ENCODE assay signal across 1 cellular context in the genomic region with DNA sequence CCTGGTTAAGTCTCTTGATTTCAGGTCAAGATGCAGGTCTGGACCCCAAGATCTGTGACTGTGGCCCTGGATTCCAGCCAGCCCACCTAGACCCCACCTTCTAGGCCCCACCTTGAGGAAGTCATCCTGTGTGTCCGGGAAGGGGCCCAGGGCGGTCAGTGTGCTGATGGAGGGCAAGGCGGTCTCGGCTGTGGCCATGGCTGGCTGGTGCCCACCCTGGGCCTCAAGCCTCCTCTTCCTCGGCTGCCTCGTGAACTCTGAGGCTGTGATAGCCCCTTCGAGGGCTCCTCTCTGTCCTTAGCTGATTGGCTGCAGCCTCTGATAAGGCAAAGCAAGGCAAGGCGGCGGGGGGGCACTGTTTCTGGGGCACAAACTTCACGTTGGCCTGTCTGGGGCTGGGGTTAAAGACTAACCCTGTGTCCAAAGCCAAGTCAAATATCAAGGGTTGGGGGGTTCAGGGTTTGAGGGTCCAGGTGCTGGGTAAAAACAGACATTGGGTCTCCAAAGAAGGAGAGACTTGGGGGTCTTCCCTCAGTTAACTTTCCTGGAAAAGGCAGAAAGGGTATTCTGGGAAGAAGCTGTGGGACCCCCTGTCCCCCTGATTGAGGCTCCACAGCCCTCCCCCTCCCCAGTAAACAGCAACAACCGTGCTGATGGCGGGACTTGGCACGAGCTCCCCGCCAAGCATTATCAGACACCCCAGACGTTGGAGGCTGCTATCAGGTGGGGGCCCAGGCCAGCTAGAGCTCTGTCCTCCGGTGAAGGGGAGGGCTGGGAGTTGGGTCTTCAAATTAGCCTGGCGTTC.
TF ChIP-seq lines count a peak whose summit lies in the region.

KLF1 (minus strand) TSS at position 259 of the 805 bp plus-strand sequence; CDS start at position 198, 61 bp downstream.

TF ChIP-seq in K562, 482 proteins besides CTCF, POLR2A, EP300 and RAD21 (continued from another document and continues in another):
- peak; percentile 95 for TF ChIP-seq CBFA2T3 (IDR thresholded peaks at IDR 0.05)
- TF ChIP-seq RNF2 (IDR thresholded peaks at IDR 0.05) = peak; percentile 85
- peak; percentile 93 for TF ChIP-seq NCOR1 (IDR thresholded peaks at IDR 0.05)
- peak; percentile 48; the same call in 1 of the 2 replicates for TF ChIP-seq SMARCC2 (IDR thresholded peaks at IDR 0.05; ENCODE audit: low read depth)
- peak; percentile 8; the same call in 1 of the 2 replicates for TF ChIP-seq PHB (CRISPR knock-in tag; IDR thresholded peaks at IDR 0.05)
- TF ChIP-seq, protein P1, sequence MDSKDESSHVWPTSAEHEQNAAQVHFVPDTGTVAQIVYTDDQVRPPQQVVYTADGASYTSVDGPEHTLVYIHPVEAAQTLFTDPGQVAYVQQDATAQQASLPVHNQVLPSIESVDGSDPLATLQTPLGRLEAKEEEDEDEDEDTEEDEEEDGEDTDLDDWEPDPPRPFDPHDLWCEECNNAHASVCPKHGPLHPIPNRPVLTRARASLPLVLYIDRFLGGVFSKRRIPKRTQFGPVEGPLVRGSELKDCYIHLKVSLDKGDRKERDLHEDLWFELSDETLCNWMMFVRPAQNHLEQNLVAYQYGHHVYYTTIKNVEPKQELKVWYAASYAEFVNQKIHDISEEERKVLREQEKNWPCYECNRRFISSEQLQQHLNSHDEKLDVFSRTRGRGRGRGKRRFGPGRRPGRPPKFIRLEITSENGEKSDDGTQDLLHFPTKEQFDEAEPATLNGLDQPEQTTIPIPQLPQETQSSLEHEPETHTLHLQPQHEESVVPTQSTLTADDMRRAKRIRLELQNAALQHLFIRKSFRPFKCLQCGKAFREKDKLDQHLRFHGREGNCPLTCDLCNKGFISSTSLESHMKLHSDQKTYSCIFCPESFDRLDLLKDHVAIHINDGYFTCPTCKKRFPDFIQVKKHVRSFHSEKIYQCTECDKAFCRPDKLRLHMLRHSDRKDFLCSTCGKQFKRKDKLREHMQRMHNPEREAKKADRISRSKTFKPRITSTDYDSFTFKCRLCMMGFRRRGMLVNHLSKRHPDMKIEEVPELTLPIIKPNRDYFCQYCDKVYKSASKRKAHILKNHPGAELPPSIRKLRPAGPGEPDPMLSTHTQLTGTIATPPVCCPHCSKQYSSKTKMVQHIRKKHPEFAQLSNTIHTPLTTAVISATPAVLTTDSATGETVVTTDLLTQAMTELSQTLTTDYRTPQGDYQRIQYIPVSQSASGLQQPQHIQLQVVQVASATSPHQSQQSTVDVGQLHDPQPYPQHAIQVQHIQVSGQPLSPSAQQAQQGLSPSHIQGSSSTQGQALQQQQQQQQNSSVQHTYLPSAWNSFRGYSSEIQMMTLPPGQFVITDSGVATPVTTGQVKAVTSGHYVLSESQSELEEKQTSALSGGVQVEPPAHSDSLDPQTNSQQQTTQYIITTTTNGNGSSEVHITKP (IDR thresholded peaks at IDR 0.05; ENCODE audit: partially characterized antibody) = peak; percentile 19
- TF ChIP-seq BDP1 (IDR thresholded peaks at IDR 0.05; ENCODE audit: insufficient read depth, insufficient read length) = no peak
- TF ChIP-seq ZSCAN32 (CRISPR knock-in tag; IDR thresholded peaks at IDR 0.05) = no peak
- peak; percentile 82 for TF ChIP-seq TFAP4 (CRISPR knock-in tag; IDR thresholded peaks at IDR 0.05; ENCODE audit: borderline replicate concordance)
- peak; percentile 95 for TF ChIP-seq GATA2 (CRISPR knock-in tag; IDR thresholded peaks at IDR 0.05)
- 0 out of 2 replicates have a peak, but pooled peaks have one; percentile 10 for TF ChIP-seq ZNF76 (CRISPR knock-in tag; IDR thresholded peaks at IDR 0.05; ENCODE audit: borderline replicate concordance)
- TF ChIP-seq JUND (IDR thresholded peaks at IDR 0.05; ENCODE audit: borderline replicate concordance, low read depth, low read length) = peak; percentile 57
- no peak; the same call in 2 of the 3 replicates for TF ChIP-seq JUND (tag; IDR thresholded peaks at IDR 0.05; ENCODE audit: borderline replicate concordance, low read depth, low read length)
- peak; percentile 84 for TF ChIP-seq ZFX (CRISPR knock-in tag; IDR thresholded peaks at IDR 0.05)
- peak; percentile 68; the same call in 1 of the 2 replicates for TF ChIP-seq NBN (IDR thresholded peaks at IDR 0.05; ENCODE audit: low read depth)
- TF ChIP-seq HNRNPUL1 (IDR thresholded peaks at IDR 0.05; ENCODE audit: low read length) = no peak
- TF ChIP-seq LEF1 (IDR thresholded peaks at IDR 0.05) = peak; percentile 85
- TF ChIP-seq NEUROD1 (IDR thresholded peaks at IDR 0.05; ENCODE audit: borderline replicate concordance, low read depth, low read length, partially characterized antibody) = peak; percentile 15
- peak; percentile 55; the same call in 1 of the 2 replicates for TF ChIP-seq BCOR (IDR thresholded peaks at IDR 0.05)
- TF ChIP-seq GABPB1 (CRISPR knock-in tag; IDR thresholded peaks at IDR 0.05) = peak; percentile 49; the same call in 1 of the 2 replicates
- peak; percentile 33; the same call in 1 of the 2 replicates for TF ChIP-seq ZNF589 (CRISPR knock-in tag; IDR thresholded peaks at IDR 0.05; ENCODE audit: low read depth)
- no peak for TF ChIP-seq ATF1 (CRISPR knock-in tag; IDR thresholded peaks at IDR 0.05)
- TF ChIP-seq ATF1 (tag; IDR thresholded peaks at IDR 0.05) = peak; percentile 50
- TF ChIP-seq TEAD4 (IDR thresholded peaks at IDR 0.05; ENCODE audit: low read length) = peak; percentile 93
- no peak for TF ChIP-seq TEAD4 (CRISPR knock-in tag; IDR thresholded peaks at IDR 0.05; ENCODE audit: borderline replicate concordance)
- peak; percentile 76 to 81 for TF ChIP-seq TBL1XR1 (IDR thresholded peaks at IDR 0.05; ENCODE audit: low read length in 2 of 2)
- no peak for TF ChIP-seq ZNF449 (CRISPR knock-in tag; IDR thresholded peaks at IDR 0.05)
- TF ChIP-seq ZNF444 (CRISPR knock-in tag; IDR thresholded peaks at IDR 0.05) = 0 out of 2 replicates have a peak, but pooled peaks have one; percentile 63
- TF ChIP-seq, protein P2, sequence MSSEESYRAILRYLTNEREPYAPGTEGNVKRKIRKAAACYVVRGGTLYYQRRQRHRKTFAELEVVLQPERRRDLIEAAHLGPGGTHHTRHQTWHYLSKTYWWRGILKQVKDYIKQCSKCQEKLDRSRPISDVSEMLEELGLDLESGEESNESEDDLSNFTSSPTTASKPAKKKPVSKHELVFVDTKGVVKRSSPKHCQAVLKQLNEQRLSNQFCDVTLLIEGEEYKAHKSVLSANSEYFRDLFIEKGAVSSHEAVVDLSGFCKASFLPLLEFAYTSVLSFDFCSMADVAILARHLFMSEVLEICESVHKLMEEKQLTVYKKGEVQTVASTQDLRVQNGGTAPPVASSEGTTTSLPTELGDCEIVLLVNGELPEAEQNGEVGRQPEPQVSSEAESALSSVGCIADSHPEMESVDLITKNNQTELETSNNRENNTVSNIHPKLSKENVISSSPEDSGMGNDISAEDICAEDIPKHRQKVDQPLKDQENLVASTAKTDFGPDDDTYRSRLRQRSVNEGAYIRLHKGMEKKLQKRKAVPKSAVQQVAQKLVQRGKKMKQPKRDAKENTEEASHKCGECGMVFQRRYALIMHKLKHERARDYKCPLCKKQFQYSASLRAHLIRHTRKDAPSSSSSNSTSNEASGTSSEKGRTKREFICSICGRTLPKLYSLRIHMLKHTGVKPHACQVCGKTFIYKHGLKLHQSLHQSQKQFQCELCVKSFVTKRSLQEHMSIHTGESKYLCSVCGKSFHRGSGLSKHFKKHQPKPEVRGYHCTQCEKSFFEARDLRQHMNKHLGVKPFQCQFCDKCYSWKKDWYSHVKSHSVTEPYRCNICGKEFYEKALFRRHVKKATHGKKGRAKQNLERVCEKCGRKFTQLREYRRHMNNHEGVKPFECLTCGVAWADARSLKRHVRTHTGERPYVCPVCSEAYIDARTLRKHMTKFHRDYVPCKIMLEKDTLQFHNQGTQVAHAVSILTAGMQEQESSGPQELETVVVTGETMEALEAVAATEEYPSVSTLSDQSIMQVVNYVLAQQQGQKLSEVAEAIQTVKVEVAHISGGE (CRISPR knock-in tag; IDR thresholded peaks at IDR 0.05) = peak in 1 of 3 experiments; percentile 79; a peak in 1 of 6 replicates
- TF ChIP-seq MAFK (IDR thresholded peaks at IDR 0.05; ENCODE audit: low read length) = 0 out of 2 replicates have a peak, but pooled peaks have one; percentile 2
- peak; percentile 92 for TF ChIP-seq MGA (IDR thresholded peaks at IDR 0.05)
- peak; percentile 97 for TF ChIP-seq KAT7 (CRISPR knock-in tag; IDR thresholded peaks at IDR 0.05; ENCODE audit: borderline replicate concordance)
- peak; percentile 83 for TF ChIP-seq SMARCA4 (IDR thresholded peaks at IDR 0.05)
